In genomic region chr4:39821951-39822350, GRCh38 we compare ENCODE assay signal across 20 cellular contexts.
DNase-seq lines count a peak whose midpoint lies in the region; ATAC-seq and TF ChIP-seq lines count a peak whose summit lies in the region.
"Had no signal": no experiment of that assay in that cellular context is flagged by ENCODE, and none has a peak within 500 bp of the region (broad histone marks: within the 10 kb centered on the region; RNA-seq: fewer than 3 reads in every experiment).

No MANE protein-coding gene starts in this region.

- POLR2A ChIA-PET in activated CD8-positive, alpha-beta T cell treated with anti-CD3 and anti-CD28 coated beads for 36 hours (lab: Charles Lee): no interaction called here

- DNase-seq in activated T-cell treated with anti-CD3 and anti-CD28 coated beads, Interleukin-2, amount 50 U/mL, for 24 hours: no peak
- DNase-seq in activated T-cell treated with anti-CD3 and anti-CD28 coated beads, Interleukin-2, amount 50 U/mL, for 4 hours: no peak
- DNase-seq in HFFc6 (no peak), endothelial cell (ENCODE audit: low spot score) (no peak)
- no peak for DNase-seq in activated CD8-positive, alpha-beta T cell treated with anti-CD3 and anti-CD28 coated beads for 36 hours
- DNase-seq: AML-193, DMS53, GM23248, KG1, NCI-H1048, NCI-H1417, NCI-H1694, NCI-H2029 treated with DMSO at 0.1 percent for 48 hours, NCI-H446 treated with DMSO at 0.1 percent for 48 hours, NCI-H526 treated with DMSO at 0.1 percent for 48 hours, Right ventricle myocardium superior, RPMI8226 had no signal

- peak overlapping the region; percentile 18 for H3K27ac Mint-ChIP-seq in activated T-cell treated with anti-CD3 and anti-CD28 coated beads, Interleukin-2, amount 50 U/mL, for 24 hours
- H3K27ac Mint-ChIP-seq in HFFc6: peak overlapping the region; percentile 26; the same call in 1 of the 2 replicates
- H3K27ac Mint-ChIP-seq in endothelial cell (ENCODE audit: unreplicated experiment): peak overlapping the region; percentile 20
- H3K27ac Mint-ChIP-seq in activated CD8-positive, alpha-beta T cell treated with anti-CD3 and anti-CD28 coated beads for 36 hours: no peak overlapping the region
- H3K27ac Mint-ChIP-seq: CD4-positive, alpha-beta T cell had no signal

- peaks cover 49% of the 10 kb centered on the region for H3K36me3 Mint-ChIP-seq in activated T-cell treated with anti-CD3 and anti-CD28 coated beads, Interleukin-2, amount 50 U/mL, for 24 hours (ENCODE audit: low read depth)
- H3K36me3 Mint-ChIP-seq in activated T-cell treated with anti-CD3 and anti-CD28 coated beads, Interleukin-2, amount 50 U/mL, for 4 hours (ENCODE audit: insufficient read depth): peaks cover 11% of the 10 kb centered on the region
- H3K36me3 Mint-ChIP-seq in HFFc6 (ENCODE audit: low read depth) (peaks cover 13% of the 10 kb centered on the region), endothelial cell (ENCODE audit: low read depth, unreplicated experiment) (peaks cover 7% of the 10 kb centered on the region)
- H3K36me3 Mint-ChIP-seq in activated CD8-positive, alpha-beta T cell treated with anti-CD3 and anti-CD28 coated beads for 36 hours (ENCODE audit: low read depth): peaks cover 12% of the 10 kb centered on the region

- H3K9me3 Mint-ChIP-seq in activated T-cell treated with anti-CD3 and anti-CD28 coated beads, Interleukin-2, amount 50 U/mL, for 24 hours: no peaks in the 10 kb centered on the region
- no peaks in the 10 kb centered on the region for H3K9me3 Mint-ChIP-seq in activated T-cell treated with anti-CD3 and anti-CD28 coated beads, Interleukin-2, amount 50 U/mL, for 4 hours
- H3K9me3 Mint-ChIP-seq in HFFc6 (no peaks in the 10 kb centered on the region), endothelial cell (ENCODE audit: unreplicated experiment) (no peaks in the 10 kb centered on the region)
- H3K9me3 Mint-ChIP-seq in activated CD8-positive, alpha-beta T cell treated with anti-CD3 and anti-CD28 coated beads for 36 hours: no peaks in the 10 kb centered on the region
- H3K9me3 Mint-ChIP-seq: CD4-positive, alpha-beta T cell had no signal

- no peaks in the 10 kb centered on the region for H3K27me3 Mint-ChIP-seq in activated T-cell treated with anti-CD3 and anti-CD28 coated beads, Interleukin-2, amount 50 U/mL, for 24 hours
- no peaks in the 10 kb centered on the region for H3K27me3 Mint-ChIP-seq in activated T-cell treated with anti-CD3 and anti-CD28 coated beads, Interleukin-2, amount 50 U/mL, for 4 hours (ENCODE audit: low read depth)
- H3K27me3 Mint-ChIP-seq in HFFc6 (ENCODE audit: insufficient read depth) (no peaks in the 10 kb centered on the region; the same call in 1 of the 2 replicates), endothelial cell (ENCODE audit: unreplicated experiment) (no peaks in the 10 kb centered on the region)
- no peaks in the 10 kb centered on the region for H3K27me3 Mint-ChIP-seq in activated CD8-positive, alpha-beta T cell treated with anti-CD3 and anti-CD28 coated beads for 36 hours
- H3K27me3 Mint-ChIP-seq: CD4-positive, alpha-beta T cell had no signal

- H3K4me1 Mint-ChIP-seq in activated T-cell treated with anti-CD3 and anti-CD28 coated beads, Interleukin-2, amount 50 U/mL, for 24 hours (ENCODE audit: low read depth): no peaks in the 10 kb centered on the region
- no peaks in the 10 kb centered on the region for H3K4me1 Mint-ChIP-seq in activated T-cell treated with anti-CD3 and anti-CD28 coated beads, Interleukin-2, amount 50 U/mL, for 4 hours (ENCODE audit: low read depth)
- H3K4me1 Mint-ChIP-seq in HFFc6 (ENCODE audit: low read depth) (peaks cover 20% of the 10 kb centered on the region), endothelial cell (ENCODE audit: unreplicated experiment) (peaks cover 17% of the 10 kb centered on the region)
- no peaks in the 10 kb centered on the region for H3K4me1 Mint-ChIP-seq in activated CD8-positive, alpha-beta T cell treated with anti-CD3 and anti-CD28 coated beads for 36 hours (ENCODE audit: low read depth)

- CTCF ChIA-PET in activated CD8-positive, alpha-beta T cell treated with anti-CD3 and anti-CD28 coated beads for 36 hours (lab: Charles Lee): no interaction called here

- intact Hi-C loops in activated CD8-positive, alpha-beta T cell treated with anti-CD3 and anti-CD28 coated beads for 36 hours (cut with micrococcal nuclease): no loop called here

- no peak for ATAC-seq in activated T-cell treated with anti-CD3 and anti-CD28 coated beads, Interleukin-2, amount 50 U/mL, for 4 hours
- ATAC-seq in HG03571 (IDR thresholded peaks at IDR 0.05; ENCODE audit: unreplicated experiment) (no peak), GM18907 (IDR thresholded peaks at IDR 0.05; ENCODE audit: unreplicated experiment) (no peak)
- ATAC-seq in activated CD8-positive, alpha-beta T cell treated with anti-CD3 and anti-CD28 coated beads for 36 hours: no peak

- TF ChIP-seq CTCF in HFFc6 (IDR thresholded peaks at IDR 0.05) (no peak), endothelial cell (IDR thresholded peaks at IDR 0.05; ENCODE audit: unreplicated experiment) (no peak)
- TF ChIP-seq CTCF in activated CD8-positive, alpha-beta T cell treated with anti-CD3 and anti-CD28 coated beads for 36 hours (IDR thresholded peaks at IDR 0.05): no peak

- H3K4me3 Mint-ChIP-seq in activated T-cell treated with anti-CD3 and anti-CD28 coated beads, Interleukin-2, amount 50 U/mL, for 24 hours: no peak overlapping the region
- H3K4me3 Mint-ChIP-seq in activated T-cell treated with anti-CD3 and anti-CD28 coated beads, Interleukin-2, amount 50 U/mL, for 4 hours: no peak overlapping the region
- no peak overlapping the region for H3K4me3 Mint-ChIP-seq in HFFc6
- H3K4me3 Mint-ChIP-seq in endothelial cell (ENCODE audit: unreplicated experiment): no peak overlapping the region
- H3K4me3 Mint-ChIP-seq in activated CD8-positive, alpha-beta T cell treated with anti-CD3 and anti-CD28 coated beads for 36 hours: no peak overlapping the region
- H3K4me3 Mint-ChIP-seq: CD4-positive, alpha-beta T cell had no signal
